ENCODE assay signal across 8 cellular contexts in the genomic region with DNA sequence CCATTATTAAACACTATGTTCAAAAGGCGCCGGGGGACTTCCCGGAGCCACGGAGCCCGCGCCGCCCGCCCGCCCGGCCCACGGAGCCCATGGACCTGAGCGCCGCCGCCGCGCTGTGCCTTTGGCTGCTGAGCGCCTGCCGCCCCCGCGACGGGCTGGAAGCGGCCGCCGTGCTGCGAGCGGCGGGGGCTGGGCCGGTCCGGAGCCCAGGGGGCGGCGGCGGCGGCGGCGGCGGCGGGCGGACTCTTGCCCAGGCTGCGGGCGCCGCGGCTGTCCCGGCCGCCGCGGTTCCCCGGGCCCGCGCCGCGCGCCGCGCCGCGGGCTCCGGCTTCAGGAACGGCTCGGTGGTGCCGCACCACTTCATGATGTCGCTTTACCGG. TPM values are rescaled to one million over a fixed set of nuclear protein-coding genes. Genes with fewer than 3 reads are reported as not detected.
A peak's percentile ranks its signal among the peaks of the same experiment; 100 is the strongest.
DNase-seq lines count a peak whose midpoint lies in the region; ATAC-seq and TF ChIP-seq lines count a peak whose summit lies in the region.

No MANE protein-coding gene starts in this region.

- DNase-seq in GM03348 (ENCODE audit: low spot score) (peak; percentile 52), fibroblast of lung (ENCODE audit: low read depth in 2 of 2) (no peak), trophoblast cell (peak in 1 of 2 donors; percentile 21), hippocampal formation (lab: John Stamatoyannopoulos, UW) (no peak), nucleus accumbens (lab: John Stamatoyannopoulos, UW) (no peak)

- H3K27ac ChIP-seq in fibroblast of lung (ENCODE audit: insufficient read depth, low read length) (no peak overlapping the region), trophoblast cell (ENCODE audit: low read depth, low read length) (no peak overlapping the region)

- H3K23ac ChIP-seq in trophoblast cell (ENCODE audit: low read length): no peak overlapping the region

- H3K4me1 ChIP-seq in fibroblast of lung (ENCODE audit: control insufficient read depth, extremely low read depth, insufficient read depth, low read length): no peaks in the 10 kb centered on the region
- peaks cover 10 to 20% of the 10 kb centered on the region in 2 experiments for H3K4me1 ChIP-seq in trophoblast cell (ENCODE audit: control insufficient read depth in 1 of 2, insufficient read depth in 2 of 2, low read length in 2 of 2)

- no CpG with 5 or more reads among the region's 62 CpGs for WGBS in trophoblast cell (ENCODE audit: extremely low coverage, insufficient coverage, insufficient read length)

- peaks cover 92% of the 10 kb centered on the region for H3K27me3 ChIP-seq in fibroblast of lung (ENCODE audit: control insufficient read depth, insufficient read depth, low read length)
- H3K27me3 ChIP-seq in trophoblast cell (ENCODE audit: insufficient read depth, low read length): peaks cover 85% of the 10 kb centered on the region

- no peak overlapping the region for H4K8ac ChIP-seq in trophoblast cell (ENCODE audit: low read depth, low read length)

- ATAC-seq in HG03521 (IDR thresholded peaks at IDR 0.05; ENCODE audit: unreplicated experiment) (peak; percentile 32), HG02870 (IDR thresholded peaks at IDR 0.05; ENCODE audit: unreplicated experiment) (no peak), GM21717 (IDR thresholded peaks at IDR 0.05; ENCODE audit: unreplicated experiment) (no peak)

- H3K14ac ChIP-seq in trophoblast cell (ENCODE audit: low read length): no peak overlapping the region

- no peak overlapping the region for H4K91ac ChIP-seq in trophoblast cell (ENCODE audit: low read depth, low read length)

- H3K79me2 ChIP-seq in fibroblast of lung (ENCODE audit: control insufficient read depth, insufficient read depth, low read length): no peaks in the 10 kb centered on the region
- H3K79me2 ChIP-seq in trophoblast cell (ENCODE audit: control insufficient read depth, insufficient read depth, low read length, poor library complexity): no peaks in the 10 kb centered on the region

- no peak overlapping the region for H2AFZ ChIP-seq in fibroblast of lung (ENCODE audit: low read length)
- H2AFZ ChIP-seq in trophoblast cell (ENCODE audit: insufficient read depth, low read length, poor library complexity): no peak overlapping the region

- no peak overlapping the region for H3K4ac ChIP-seq in trophoblast cell (ENCODE audit: low read depth, low read length)

- H3K18ac ChIP-seq in trophoblast cell (ENCODE audit: low read length): no peak overlapping the region

- H3K79me1 ChIP-seq in trophoblast cell (ENCODE audit: low read length): no peaks in the 10 kb centered on the region

- TF ChIP-seq CTCF in fibroblast of lung (conservative IDR thresholded peaks at IDR 0.05 in 1 of 2, IDR thresholded peaks at IDR 0.05 in 1 of 2; ENCODE audit: low read depth in 1 of 2, low read length in 2 of 2): no peak

- no peak overlapping the region for H3K4me3 ChIP-seq in fibroblast of lung (replicated peaks in 1 of 4; ENCODE audit: control extremely low read depth in 1 of 4, insufficient read depth in 1 of 4, low read depth in 3 of 4, low read length in 4 of 4)
- H3K4me3 ChIP-seq in trophoblast cell (ENCODE audit: low read depth, low read length): peak overlapping the region; percentile 62

- no peak overlapping the region for H2AK5ac ChIP-seq in trophoblast cell (ENCODE audit: low read length)

- no peak overlapping the region for H2BK120ac ChIP-seq in trophoblast cell (ENCODE audit: insufficient read depth, low read length, poor library complexity)

- H4K20me1 ChIP-seq in fibroblast of lung (ENCODE audit: control insufficient read depth, extremely low read depth, insufficient read depth, low read length): no peaks in the 10 kb centered on the region

- H2BK12ac ChIP-seq in trophoblast cell (ENCODE audit: low read length): no peak overlapping the region

- no peak overlapping the region for H4K12ac ChIP-seq in trophoblast cell (ENCODE audit: low read depth, low read length)

- H3K4me2 ChIP-seq in fibroblast of lung (ENCODE audit: extremely low read depth, insufficient read depth, low read length) (peak overlapping the region; percentile 64), trophoblast cell (ENCODE audit: low read length) (peak overlapping the region; percentile 69)

- no peaks in the 10 kb centered on the region for H3K9me3 ChIP-seq in fibroblast of lung (ENCODE audit: control insufficient read depth, insufficient read depth, low read depth, low read length)
- peaks cover 15% of the 10 kb centered on the region for H3K9me3 ChIP-seq in trophoblast cell (ENCODE audit: insufficient read depth, low read depth, low read length)

- no peak overlapping the region for H2BK5ac ChIP-seq in trophoblast cell (ENCODE audit: low read depth, low read length, poor library complexity)

- H3K36me3 ChIP-seq in fibroblast of lung (ENCODE audit: control insufficient read depth, insufficient read depth, low read length): no peaks in the 10 kb centered on the region
- H3K36me3 ChIP-seq in trophoblast cell (ENCODE audit: control insufficient read depth in 1 of 2, insufficient read depth in 2 of 2, low read length in 2 of 2): no peaks in the 10 kb centered on the region

- H3K9ac ChIP-seq in fibroblast of lung (ENCODE audit: insufficient read depth, low read length) (no peak overlapping the region), trophoblast cell (ENCODE audit: low read length) (no peak overlapping the region)

RNA-seq across cellular contexts. Expression of a gene that starts 0.2 kb away (rescaled TPM):
- total RNA-seq in fibroblast of lung: under 0.01 and 0.33 TPM in 2 replicates
- 0.02 TPM in 1 of 2 replicates, not detected in the other for polyA plus RNA-seq in fibroblast of lung
- polyA plus RNA-seq in fibroblast of lung (2012): 0.02 and 0.05 TPM in 2 replicates
- 0.04 TPM in 2 replicates for polyA minus RNA-seq in fibroblast of lung (ENCODE audit: low replicate concordance)
- polyA plus RNA-seq in trophoblast cell (2013): 0.14 and 0.17 TPM in 2 replicates

RNA-seq across cellular contexts. Expression of a gene that starts 16.2 kb away (rescaled TPM):
- total RNA-seq in fibroblast of lung: 32.4 and 38.1 TPM in 2 replicates
- polyA plus RNA-seq in fibroblast of lung: 17.8 and 21.6 TPM in 2 replicates
- polyA plus RNA-seq in fibroblast of lung (2012): 23.7 and 27.9 TPM in 2 replicates
- 29.4 and 34.9 TPM in 2 replicates for polyA minus RNA-seq in fibroblast of lung (ENCODE audit: low replicate concordance)
- 17.5 and 18.2 TPM in 2 replicates for polyA plus RNA-seq in trophoblast cell (2013)
